Comparison of ENCODE assay signal across 1 cellular context in genomic region chr17:77101521-77102410, GRCh38.
TF ChIP-seq lines count a peak whose summit lies in the region.

No MANE protein-coding gene starts in this region.

TF ChIP-seq in HepG2, 621 proteins besides CTCF, POLR2A, EP300 and RAD21 (continued from another document):
- TF ChIP-seq, protein P1, sequence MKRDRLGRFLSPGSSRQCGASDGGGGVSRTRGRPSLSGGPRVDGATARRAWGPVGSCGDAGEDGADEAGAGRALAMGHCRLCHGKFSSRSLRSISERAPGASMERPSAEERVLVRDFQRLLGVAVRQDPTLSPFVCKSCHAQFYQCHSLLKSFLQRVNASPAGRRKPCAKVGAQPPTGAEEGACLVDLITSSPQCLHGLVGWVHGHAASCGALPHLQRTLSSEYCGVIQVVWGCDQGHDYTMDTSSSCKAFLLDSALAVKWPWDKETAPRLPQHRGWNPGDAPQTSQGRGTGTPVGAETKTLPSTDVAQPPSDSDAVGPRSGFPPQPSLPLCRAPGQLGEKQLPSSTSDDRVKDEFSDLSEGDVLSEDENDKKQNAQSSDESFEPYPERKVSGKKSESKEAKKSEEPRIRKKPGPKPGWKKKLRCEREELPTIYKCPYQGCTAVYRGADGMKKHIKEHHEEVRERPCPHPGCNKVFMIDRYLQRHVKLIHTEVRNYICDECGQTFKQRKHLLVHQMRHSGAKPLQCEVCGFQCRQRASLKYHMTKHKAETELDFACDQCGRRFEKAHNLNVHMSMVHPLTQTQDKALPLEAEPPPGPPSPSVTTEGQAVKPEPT (CRISPR knock-in tag; IDR thresholded peaks at IDR 0.05; ENCODE audit: low read depth), result no peak
- TF ChIP-seq REXO4 (CRISPR knock-in tag; IDR thresholded peaks at IDR 0.05; ENCODE audit: borderline replicate concordance), result no peak
- TF ChIP-seq NONO (IDR thresholded peaks at IDR 0.05), result no peak
- TF ChIP-seq NONO (CRISPR knock-in tag; conservative IDR thresholded peaks at IDR 0.05), result no peak
- no peak; the same call in 1 of the 2 replicates for TF ChIP-seq ZFP1 (CRISPR knock-in tag; IDR thresholded peaks at IDR 0.05)
- TF ChIP-seq SIX1 (CRISPR knock-in tag; IDR thresholded peaks at IDR 0.05; ENCODE audit: borderline replicate concordance), result peak; percentile 4; the same call in 1 of the 2 replicates
- peak; percentile 68 for TF ChIP-seq SAP130 (CRISPR knock-in tag; IDR thresholded peaks at IDR 0.05; ENCODE audit: low read depth)
- TF ChIP-seq, protein P2, sequence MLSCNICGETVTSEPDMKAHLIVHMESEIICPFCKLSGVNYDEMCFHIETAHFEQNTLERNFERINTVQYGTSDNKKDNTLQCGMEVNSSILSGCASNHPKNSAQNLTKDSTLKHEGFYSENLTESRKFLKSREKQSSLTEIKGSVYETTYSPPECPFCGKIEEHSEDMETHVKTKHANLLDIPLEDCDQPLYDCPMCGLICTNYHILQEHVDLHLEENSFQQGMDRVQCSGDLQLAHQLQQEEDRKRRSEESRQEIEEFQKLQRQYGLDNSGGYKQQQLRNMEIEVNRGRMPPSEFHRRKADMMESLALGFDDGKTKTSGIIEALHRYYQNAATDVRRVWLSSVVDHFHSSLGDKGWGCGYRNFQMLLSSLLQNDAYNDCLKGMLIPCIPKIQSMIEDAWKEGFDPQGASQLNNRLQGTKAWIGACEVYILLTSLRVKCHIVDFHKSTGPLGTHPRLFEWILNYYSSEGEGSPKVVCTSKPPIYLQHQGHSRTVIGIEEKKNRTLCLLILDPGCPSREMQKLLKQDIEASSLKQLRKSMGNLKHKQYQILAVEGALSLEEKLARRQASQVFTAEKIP (CRISPR knock-in tag; IDR thresholded peaks at IDR 0.05; ENCODE audit: borderline replicate concordance), result no peak
- no peak; the same call in 1 of the 2 replicates for TF ChIP-seq THAP11 (CRISPR knock-in tag; IDR thresholded peaks at IDR 0.05)
- no peak for TF ChIP-seq SMARCC2 (IDR thresholded peaks at IDR 0.05)
- TF ChIP-seq, protein P3, sequence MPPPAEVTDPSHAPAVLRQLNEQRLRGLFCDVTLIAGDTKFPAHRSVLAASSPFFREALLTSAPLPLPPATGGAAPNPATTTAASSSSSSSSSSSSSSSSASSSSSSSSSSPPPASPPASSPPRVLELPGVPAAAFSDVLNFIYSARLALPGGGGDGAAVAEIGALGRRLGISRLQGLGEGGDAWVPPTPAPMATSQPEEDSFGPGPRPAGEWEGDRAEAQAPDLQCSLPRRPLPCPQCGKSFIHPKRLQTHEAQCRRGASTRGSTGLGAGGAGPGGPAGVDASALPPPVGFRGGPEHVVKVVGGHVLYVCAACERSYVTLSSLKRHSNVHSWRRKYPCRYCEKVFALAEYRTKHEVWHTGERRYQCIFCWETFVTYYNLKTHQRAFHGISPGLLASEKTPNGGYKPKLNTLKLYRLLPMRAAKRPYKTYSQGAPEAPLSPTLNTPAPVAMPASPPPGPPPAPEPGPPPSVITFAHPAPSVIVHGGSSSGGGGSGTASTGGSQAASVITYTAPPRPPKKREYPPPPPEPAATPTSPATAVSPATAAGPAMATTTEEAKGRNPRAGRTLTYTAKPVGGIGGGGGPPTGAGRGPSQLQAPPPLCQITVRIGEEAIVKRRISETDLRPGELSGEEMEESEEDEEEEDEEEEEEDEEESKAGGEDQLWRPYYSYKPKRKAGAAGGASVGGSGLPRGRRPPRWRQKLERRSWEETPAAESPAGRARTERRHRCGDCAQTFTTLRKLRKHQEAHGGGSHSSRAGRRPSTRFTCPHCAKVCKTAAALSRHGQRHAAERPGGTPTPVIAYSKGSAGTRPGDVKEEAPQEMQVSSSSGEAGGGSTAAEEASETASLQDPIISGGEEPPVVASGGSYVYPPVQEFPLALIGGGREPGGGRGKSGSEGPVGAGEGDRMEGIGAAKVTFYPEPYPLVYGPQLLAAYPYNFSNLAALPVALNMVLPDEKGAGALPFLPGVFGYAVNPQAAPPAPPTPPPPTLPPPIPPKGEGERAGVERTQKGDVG (CRISPR knock-in tag; IDR thresholded peaks at IDR 0.05; ENCODE audit: borderline replicate concordance), result no peak; the same call in 1 of the 2 replicates
- TF ChIP-seq ZNF441 (CRISPR knock-in tag; IDR thresholded peaks at IDR 0.05; ENCODE audit: borderline replicate concordance), result no peak
- no peak for TF ChIP-seq ARID2 (CRISPR knock-in tag; IDR thresholded peaks at IDR 0.05; ENCODE audit: borderline replicate concordance)
- no peak for TF ChIP-seq ZNF879 (CRISPR knock-in tag; IDR thresholded peaks at IDR 0.05)
- TF ChIP-seq, protein P4, sequence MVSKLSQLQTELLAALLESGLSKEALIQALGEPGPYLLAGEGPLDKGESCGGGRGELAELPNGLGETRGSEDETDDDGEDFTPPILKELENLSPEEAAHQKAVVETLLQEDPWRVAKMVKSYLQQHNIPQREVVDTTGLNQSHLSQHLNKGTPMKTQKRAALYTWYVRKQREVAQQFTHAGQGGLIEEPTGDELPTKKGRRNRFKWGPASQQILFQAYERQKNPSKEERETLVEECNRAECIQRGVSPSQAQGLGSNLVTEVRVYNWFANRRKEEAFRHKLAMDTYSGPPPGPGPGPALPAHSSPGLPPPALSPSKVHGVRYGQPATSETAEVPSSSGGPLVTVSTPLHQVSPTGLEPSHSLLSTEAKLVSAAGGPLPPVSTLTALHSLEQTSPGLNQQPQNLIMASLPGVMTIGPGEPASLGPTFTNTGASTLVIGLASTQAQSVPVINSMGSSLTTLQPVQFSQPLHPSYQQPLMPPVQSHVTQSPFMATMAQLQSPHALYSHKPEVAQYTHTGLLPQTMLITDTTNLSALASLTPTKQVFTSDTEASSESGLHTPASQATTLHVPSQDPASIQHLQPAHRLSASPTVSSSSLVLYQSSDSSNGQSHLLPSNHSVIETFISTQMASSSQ (IDR thresholded peaks at IDR 0.05; ENCODE audit: low read depth), result peak; percentile 87
- TF ChIP-seq, protein P4 (CRISPR knock-in tag; IDR thresholded peaks at IDR 0.05; ENCODE audit: borderline replicate concordance), result peak; percentile 90
- TF ChIP-seq ELF4 (CRISPR knock-in tag; IDR thresholded peaks at IDR 0.05; ENCODE audit: borderline replicate concordance), result 0 out of 2 replicates have a peak, but pooled peaks have one; percentile 27
- TF ChIP-seq TCF12 (IDR thresholded peaks at IDR 0.05), result no peak
- TF ChIP-seq TCF12 (CRISPR knock-in tag; IDR thresholded peaks at IDR 0.05), result no peak
- TF ChIP-seq, protein P5, sequence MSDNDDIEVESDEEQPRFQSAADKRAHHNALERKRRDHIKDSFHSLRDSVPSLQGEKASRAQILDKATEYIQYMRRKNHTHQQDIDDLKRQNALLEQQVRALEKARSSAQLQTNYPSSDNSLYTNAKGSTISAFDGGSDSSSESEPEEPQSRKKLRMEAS (IDR thresholded peaks at IDR 0.05), result peak; percentile 36; the same call in 1 of the 2 replicates
